ENCODE assay signal across 15 cellular contexts in the genomic region with DNA sequence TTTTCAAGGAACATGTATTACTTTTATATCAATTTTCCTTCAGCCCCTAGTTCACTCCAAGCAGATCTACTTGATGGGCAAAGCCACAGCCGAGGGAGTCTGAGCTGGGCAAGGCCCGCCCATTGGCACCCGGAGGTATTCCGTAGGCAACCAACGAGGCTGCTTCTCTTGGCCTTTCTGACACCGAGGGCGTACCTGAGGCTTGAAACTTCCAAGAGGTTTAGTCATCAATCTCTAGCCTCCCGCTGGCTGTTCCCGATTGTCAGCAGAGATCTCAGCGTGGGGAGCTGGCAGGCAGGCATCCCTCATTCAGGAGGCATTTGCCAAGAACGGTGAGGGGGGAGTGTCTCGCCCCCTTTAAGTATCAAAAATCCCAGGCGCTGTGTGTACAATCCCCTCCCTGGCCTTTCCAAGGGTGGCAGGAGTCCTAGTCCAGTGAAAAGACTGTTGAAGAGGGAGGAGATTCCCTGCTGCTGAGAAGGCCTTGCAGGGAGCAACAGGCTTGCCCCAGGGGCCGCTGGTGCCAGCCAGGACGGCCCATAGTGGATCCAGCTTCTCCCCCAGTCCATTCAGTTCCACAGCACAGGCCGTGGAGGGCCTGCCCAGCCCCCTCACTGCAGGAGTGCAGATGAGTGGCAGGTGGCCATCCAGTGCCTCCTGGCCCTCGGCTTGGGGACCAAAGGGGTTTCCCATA. TPM values are rescaled to one million over a fixed set of nuclear protein-coding genes. Genes with fewer than 3 reads are reported as not detected.
DNase-seq lines count a peak whose midpoint lies in the region; ATAC-seq lines count a peak whose summit lies in the region.
"Had no signal": no experiment of that assay in that cellular context is flagged by ENCODE, and none has a peak within 500 bp of the region (broad histone marks: within the 10 kb centered on the region; RNA-seq: fewer than 3 reads in every experiment).

No MANE protein-coding gene starts in this region.

- intact Hi-C loops in left cardiac atrium (cut with DNase I) (no loop called here), left ventricle myocardium superior (cut with micrococcal nuclease) (no loop called here)

- DNase-seq in left cardiac atrium (no peak), left ventricle myocardium superior (no peak), astrocyte of the hippocampus (ENCODE audit: low read depth, low spot score) (peak; percentile 77), medulla oblongata (ENCODE audit: extremely low spot score) (peak; percentile 28), NCI-H82 (lab: John Stamatoyannopoulos, UW) (no peak), G401 (ENCODE audit: low spot score) (no peak)
- no peak for DNase-seq in activated CD4-positive, alpha-beta T cell treated with anti-CD3 and anti-CD28 coated beads for 1 hour
- DNase-seq: activated T-cell treated with anti-CD3 and anti-CD28 coated beads, Interleukin-2, amount 50 U/mL, for 48 hours; esophagus squamous epithelium; KG1; NCI-H774; SIG-M5; stimulated activated naive CD4-positive, alpha-beta T cell; T-helper 9 cell had no signal

- ATAC-seq in left cardiac atrium (peak; percentile 68 to 93), left ventricle myocardium superior (no peak), GM18517 (IDR thresholded peaks at IDR 0.05; ENCODE audit: unreplicated experiment) (no peak)

- in situ Hi-C loops in G401 (cut with HindIII; ENCODE audit: low sequenced_read_pairs), result no loop called here

RNA-seq across cellular contexts. Expression of gene OAT, which starts 39.8 kb away (rescaled TPM):
- 10 to 100 TPM; 37.2 to 51.1 TPM for total RNA-seq in left cardiac atrium
- 22.7 TPM for total RNA-seq in left ventricle myocardium superior
- 193 and 244 TPM in 2 replicates for total RNA-seq in G401 (2014; rRNA removed; shearing (Covaris generic))

Comparison
In these comparisons a context has a peak if more than half of its experiments do, and no peak if none do; other contexts are left out.
1. ATAC-seq: peak in left cardiac atrium (2 of 2); none in left ventricle myocardium superior (single experiment) and GM18517 (single experiment).
2. DNase-seq: peak in astrocyte of the hippocampus (single experiment) and medulla oblongata (single experiment); none in left cardiac atrium (single experiment), left ventricle myocardium superior (single experiment), NCI-H82 (single experiment), activated CD4-positive, alpha-beta T cell treated with anti-CD3 and anti-CD28 coated beads for 1 hour (single experiment) and G401 (single experiment).